ENCODE assay signal across 2 cellular contexts in the genomic region with DNA sequence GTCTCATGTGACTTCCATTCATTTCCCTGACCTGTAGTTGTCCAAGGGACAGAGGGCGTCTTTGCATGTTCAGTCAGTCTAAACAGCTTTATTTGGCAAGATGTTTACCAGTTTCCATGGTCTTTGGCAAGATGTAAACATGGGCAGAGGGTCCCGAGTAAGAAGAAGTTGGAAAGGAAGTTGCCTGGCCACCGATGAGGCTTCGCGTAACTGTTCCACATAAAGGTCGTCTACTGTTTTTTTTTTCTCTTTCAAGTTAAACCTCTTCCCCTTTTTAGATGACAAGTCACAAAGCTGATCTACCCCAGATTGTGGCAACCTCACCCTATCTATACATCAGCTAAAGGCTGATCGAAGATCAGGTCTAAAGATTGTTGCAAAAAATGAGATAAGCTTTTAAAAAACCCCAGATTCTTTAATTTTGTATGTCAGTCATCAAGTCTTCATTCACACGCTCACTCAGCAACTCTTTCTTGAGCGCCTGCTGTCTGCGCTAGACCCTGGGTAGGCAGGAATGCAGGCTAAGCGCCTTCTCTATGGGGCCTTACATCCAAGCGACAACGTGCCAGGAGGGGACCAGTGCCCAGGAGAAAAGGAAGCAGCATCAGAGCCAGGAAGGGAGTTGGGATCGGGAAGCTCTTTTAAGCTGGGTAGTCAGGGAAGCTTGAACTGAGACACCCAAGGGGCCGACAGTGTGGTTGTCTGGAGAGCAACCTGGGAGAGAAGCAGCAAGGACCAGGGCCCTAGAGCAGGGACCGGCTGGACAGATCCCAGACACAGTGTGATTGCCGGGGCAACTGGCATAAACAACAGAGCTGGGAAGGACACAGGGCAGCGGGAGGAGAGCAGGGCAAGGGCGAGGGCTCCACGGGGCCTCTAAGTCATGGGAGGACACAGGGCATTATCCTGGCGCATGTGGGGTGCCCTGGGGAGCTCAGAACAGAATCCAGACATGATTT.
TF ChIP-seq lines count a peak whose summit lies in the region.

No MANE protein-coding gene starts in this region.

TF ChIP-seq in SK-N-SH, 30 proteins besides CTCF, POLR2A, EP300 and RAD21 (continued from another document):
- TF ChIP-seq PBX3 (IDR thresholded peaks at IDR 0.05) (no peak), USF1 (IDR thresholded peaks at IDR 0.05; ENCODE audit: borderline replicate concordance, low read depth) (no peak), IRF3 (IDR thresholded peaks at IDR 0.05; ENCODE audit: low read depth, low read length) (no peak), TEAD4 (IDR thresholded peaks at IDR 0.05; ENCODE audit: borderline replicate concordance, insufficient read depth) (no peak), FOXJ3 (CRISPR knock-in tag; IDR thresholded peaks at IDR 0.05) (no peak)

TF ChIP-seq in SK-N-SH treated with all-trans-retinoic acid at 6 μM for 48 hours, 23 proteins besides CTCF, POLR2A, EP300 and RAD21:
- TF ChIP-seq, protein P1, sequence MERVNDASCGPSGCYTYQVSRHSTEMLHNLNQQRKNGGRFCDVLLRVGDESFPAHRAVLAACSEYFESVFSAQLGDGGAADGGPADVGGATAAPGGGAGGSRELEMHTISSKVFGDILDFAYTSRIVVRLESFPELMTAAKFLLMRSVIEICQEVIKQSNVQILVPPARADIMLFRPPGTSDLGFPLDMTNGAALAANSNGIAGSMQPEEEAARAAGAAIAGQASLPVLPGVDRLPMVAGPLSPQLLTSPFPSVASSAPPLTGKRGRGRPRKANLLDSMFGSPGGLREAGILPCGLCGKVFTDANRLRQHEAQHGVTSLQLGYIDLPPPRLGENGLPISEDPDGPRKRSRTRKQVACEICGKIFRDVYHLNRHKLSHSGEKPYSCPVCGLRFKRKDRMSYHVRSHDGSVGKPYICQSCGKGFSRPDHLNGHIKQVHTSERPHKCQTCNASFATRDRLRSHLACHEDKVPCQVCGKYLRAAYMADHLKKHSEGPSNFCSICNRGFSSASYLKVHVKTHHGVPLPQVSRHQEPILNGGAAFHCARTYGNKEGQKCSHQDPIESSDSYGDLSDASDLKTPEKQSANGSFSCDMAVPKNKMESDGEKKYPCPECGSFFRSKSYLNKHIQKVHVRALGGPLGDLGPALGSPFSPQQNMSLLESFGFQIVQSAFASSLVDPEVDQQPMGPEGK (CRISPR knock-in tag; IDR thresholded peaks at IDR 0.05; ENCODE audit: borderline replicate concordance), result no peak
- TF ChIP-seq TOX (CRISPR knock-in tag; IDR thresholded peaks at IDR 0.05; ENCODE audit: borderline replicate concordance) (no peak), ZFP3 (CRISPR knock-in tag; IDR thresholded peaks at IDR 0.05) (no peak), POU6F1 (CRISPR knock-in tag; IDR thresholded peaks at IDR 0.05; ENCODE audit: borderline replicate concordance, low read depth) (no peak), ZNF8 (CRISPR knock-in tag; IDR thresholded peaks at IDR 0.05) (no peak), BACH2 (CRISPR knock-in tag; IDR thresholded peaks at IDR 0.05; ENCODE audit: borderline replicate concordance) (no peak), RARB (CRISPR knock-in tag; IDR thresholded peaks at IDR 0.05) (no peak), ZNF70 (CRISPR knock-in tag; IDR thresholded peaks at IDR 0.05) (no peak), ZFP30 (CRISPR knock-in tag; IDR thresholded peaks at IDR 0.05) (no peak), CREB5 (CRISPR knock-in tag; IDR thresholded peaks at IDR 0.05; ENCODE audit: low read depth) (no peak), ISL1 (CRISPR knock-in tag; IDR thresholded peaks at IDR 0.05) (no peak), ESRRG (CRISPR knock-in tag; IDR thresholded peaks at IDR 0.05) (no peak), PPARA (CRISPR knock-in tag; IDR thresholded peaks at IDR 0.05; ENCODE audit: borderline replicate concordance) (no peak), TCF4 (CRISPR knock-in tag; IDR thresholded peaks at IDR 0.05; ENCODE audit: borderline replicate concordance) (no peak)
- TF ChIP-seq, protein P2, sequence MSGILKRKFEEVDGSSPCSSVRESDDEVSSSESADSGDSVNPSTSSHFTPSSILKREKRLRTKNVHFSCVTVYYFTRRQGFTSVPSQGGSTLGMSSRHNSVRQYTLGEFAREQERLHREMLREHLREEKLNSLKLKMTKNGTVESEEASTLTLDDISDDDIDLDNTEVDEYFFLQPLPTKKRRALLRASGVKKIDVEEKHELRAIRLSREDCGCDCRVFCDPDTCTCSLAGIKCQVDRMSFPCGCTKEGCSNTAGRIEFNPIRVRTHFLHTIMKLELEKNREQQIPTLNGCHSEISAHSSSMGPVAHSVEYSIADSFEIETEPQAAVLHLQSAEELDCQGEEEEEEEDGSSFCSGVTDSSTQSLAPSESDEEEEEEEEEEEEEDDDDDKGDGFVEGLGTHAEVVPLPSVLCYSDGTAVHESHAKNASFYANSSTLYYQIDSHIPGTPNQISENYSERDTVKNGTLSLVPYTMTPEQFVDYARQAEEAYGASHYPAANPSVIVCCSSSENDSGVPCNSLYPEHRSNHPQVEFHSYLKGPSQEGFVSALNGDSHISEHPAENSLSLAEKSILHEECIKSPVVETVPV (CRISPR knock-in tag; IDR thresholded peaks at IDR 0.05), result no peak
TF ChIP-seq in SK-N-SH treated with all-trans-retinoic acid at 6 μM for 48 hours: peak in this region for 0.
